ENCODE assay signal across 18 cellular contexts in the genomic region with DNA sequence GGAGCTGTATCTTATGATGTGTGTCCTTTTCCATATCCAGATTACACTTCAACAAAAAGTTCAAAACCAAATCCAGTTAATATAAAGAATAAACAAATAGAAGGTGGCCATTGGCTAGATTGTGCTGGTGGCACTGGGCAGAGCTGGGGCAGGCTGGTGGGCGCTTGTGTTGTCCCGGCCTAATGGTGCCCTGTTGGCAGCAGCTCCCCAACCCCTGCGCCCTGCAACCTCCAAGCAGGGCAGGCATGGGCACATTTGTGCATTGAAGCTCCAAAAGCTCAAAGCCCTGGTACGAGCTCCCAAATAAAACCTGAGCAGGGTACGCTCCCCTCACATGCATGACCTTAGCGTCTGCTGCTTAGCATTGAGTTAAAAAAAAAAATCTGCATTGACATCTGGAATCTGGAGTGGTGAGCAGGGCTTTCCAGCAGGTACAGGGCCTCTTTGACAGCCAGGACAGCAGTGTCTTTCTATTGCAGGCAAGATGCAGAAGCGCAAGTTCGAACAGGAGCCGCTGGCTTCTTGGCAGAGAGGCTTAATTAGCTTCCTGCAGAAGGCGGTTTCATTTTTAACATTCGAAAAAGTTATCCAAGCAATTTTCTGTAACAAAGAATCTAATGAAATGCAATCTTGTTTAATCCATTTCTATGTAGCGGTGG. TPM values are rescaled to one million over a fixed set of nuclear protein-coding genes. Genes with fewer than 3 reads are reported as not detected.
DNase-seq lines count a peak whose midpoint lies in the region; ATAC-seq and TF ChIP-seq lines count a peak whose summit lies in the region.
"Had no signal": no experiment of that assay in that cellular context is flagged by ENCODE, and none has a peak within 500 bp of the region (broad histone marks: within the 10 kb centered on the region; RNA-seq: fewer than 3 reads in every experiment).

No MANE protein-coding gene starts in this region.

- intact Hi-C loops in ovary (cut with DNase I) (no loop called here), natural killer cell (cut with micrococcal nuclease) (no loop called here)

- peak overlapping the region; percentile 10 for H3K4me3 Mint-ChIP-seq in activated T-cell treated with anti-CD3 and anti-CD28 coated beads, Interleukin-2, amount 50 U/mL, for 24 hours
- H3K4me3 Mint-ChIP-seq in activated T-cell treated with anti-CD3 and anti-CD28 coated beads, Interleukin-2, amount 50 U/mL, for 72 hours = peak overlapping the region in 1 of 2 donors; percentile 33
- no peak overlapping the region for H3K4me3 Mint-ChIP-seq in natural killer cell

- H3K36me3 ChIP-seq in GM23248 (ENCODE audit: low read depth) (no peaks in the 10 kb centered on the region), ovary (no peaks in the 10 kb centered on the region)

- H3K9me3 ChIP-seq in GM23248 (ENCODE audit: low read depth) = no peaks in the 10 kb centered on the region
- no peaks in the 10 kb centered on the region for H3K9me3 ChIP-seq in ovary

- H3K36me3 Mint-ChIP-seq in activated T-cell treated with anti-CD3 and anti-CD28 coated beads, Interleukin-2, amount 50 U/mL, for 24 hours (ENCODE audit: low read depth) = no peaks in the 10 kb centered on the region
- H3K36me3 Mint-ChIP-seq in activated T-cell treated with anti-CD3 and anti-CD28 coated beads, Interleukin-2, amount 50 U/mL, for 72 hours (ENCODE audit: insufficient read depth in 2 of 2) = no peaks in the 10 kb centered on the region
- H3K36me3 Mint-ChIP-seq in natural killer cell = no peaks in the 10 kb centered on the region

- no peaks in the 10 kb centered on the region for H3F3A ChIP-seq in GM23248 (ENCODE audit: insufficient read depth)

- H3K9me3 Mint-ChIP-seq in activated T-cell treated with anti-CD3 and anti-CD28 coated beads, Interleukin-2, amount 50 U/mL, for 24 hours = no peaks in the 10 kb centered on the region
- no peaks in the 10 kb centered on the region for H3K9me3 Mint-ChIP-seq in activated T-cell treated with anti-CD3 and anti-CD28 coated beads, Interleukin-2, amount 50 U/mL, for 72 hours
- no peaks in the 10 kb centered on the region for H3K9me3 Mint-ChIP-seq in natural killer cell
- H3K9me3 Mint-ChIP-seq: stimulated activated naive CD8-positive, alpha-beta T cell treated with anti-CD3 and anti-CD28 coated beads, Interleukin-15, amount 100 ng/mL, for 72 hours had no signal

- H3K27ac Mint-ChIP-seq in activated T-cell treated with anti-CD3 and anti-CD28 coated beads, Interleukin-2, amount 50 U/mL, for 24 hours = no peak overlapping the region
- no peak overlapping the region for H3K27ac Mint-ChIP-seq in activated T-cell treated with anti-CD3 and anti-CD28 coated beads, Interleukin-2, amount 50 U/mL, for 72 hours
- no peak overlapping the region for H3K27ac Mint-ChIP-seq in natural killer cell
- H3K27ac Mint-ChIP-seq: stimulated activated naive CD8-positive, alpha-beta T cell treated with anti-CD3 and anti-CD28 coated beads, Interleukin-15, amount 100 ng/mL, for 72 hours had no signal

- no peaks in the 10 kb centered on the region for H3K4me1 ChIP-seq in GM23248 (ENCODE audit: insufficient read depth)
- no peaks in the 10 kb centered on the region for H3K4me1 ChIP-seq in ovary (ENCODE audit: insufficient read depth)

- peak overlapping the region; percentile 63 for H2AFZ ChIP-seq in GM23248

- no peaks in the 10 kb centered on the region for H3K79me2 ChIP-seq in GM23248 (ENCODE audit: insufficient read depth)

- H3K27ac ChIP-seq in GM23248 = no peak overlapping the region
- no peak overlapping the region for H3K27ac ChIP-seq in coronary artery
- H3K27ac ChIP-seq in ovary = no peak overlapping the region
- H3K27ac ChIP-seq: VCaP had no signal

- WGBS in GM23248 (ENCODE audit: low coverage in 1 of 2, low lambda C conversion rate in 2 of 2, missing lambda C conversion rate in 2 of 2), 2 experiments = 35 to 39% methylated on average over 11 to 12 of the region's 12 CpGs
- WGBS in ovary, 3 donors = 50 to 67% (median 64%) methylated on average over 12 of the region's 12 CpGs

- in situ Hi-C loops in GM23248 (cut with MboI) = no loop called here

- H3K4me2 ChIP-seq in GM23248 (ENCODE audit: unreplicated experiment) = peak overlapping the region; percentile 57
- H3K4me2 ChIP-seq: smooth muscle cell had no signal

- no peaks in the 10 kb centered on the region for H4K20me1 ChIP-seq in GM23248 (ENCODE audit: insufficient read depth)

- DNase-seq in activated T-cell treated with anti-CD3 and anti-CD28 coated beads, Interleukin-2, amount 50 U/mL, for 24 hours = no peak
- DNase-seq in activated T-cell treated with anti-CD3 and anti-CD28 coated beads, Interleukin-2, amount 50 U/mL, for 72 hours = no peak
- DNase-seq in GM23248 (peak; percentile 13), coronary artery (ENCODE audit: low spot score) (no peak), ovary (no peak), NCI-H2029 treated with DMSO at 0.1 percent for 48 hours (lab: John Stamatoyannopoulos, UW) (no peak), HK-2 (ENCODE audit: unreplicated experiment) (no peak), natural killer cell (no peak)
- DNase-seq: anterior cingulate cortex; dermis blood vessel endothelial cell; DMS153; IMR-90; NCI-H1092; NCI-H345; stimulated activated naive CD8-positive, alpha-beta T cell treated with anti-CD3 and anti-CD28 coated beads, Interleukin-15, amount 100 ng/mL, for 72 hours had no signal

- TF ChIP-seq POLR2A in ovary (IDR thresholded peaks at IDR 0.05) = no peak

- TF ChIP-seq EP300 in ovary (IDR thresholded peaks at IDR 0.05) = no peak

- TF ChIP-seq CTCF in coronary artery (IDR thresholded peaks at IDR 0.05) (no peak), ovary (IDR thresholded peaks at IDR 0.05) (no peak), natural killer cell (IDR thresholded peaks at IDR 0.05) (no peak)

- no peaks in the 10 kb centered on the region for H3K9me2 ChIP-seq in GM23248 (ENCODE audit: insufficient read depth)

- H3K27me3 ChIP-seq in GM23248 (replicated peaks; ENCODE audit: insufficient read depth) (no peaks in the 10 kb centered on the region), ovary (no peaks in the 10 kb centered on the region)

- H3K27me3 Mint-ChIP-seq in activated T-cell treated with anti-CD3 and anti-CD28 coated beads, Interleukin-2, amount 50 U/mL, for 24 hours = peaks cover 21% of the 10 kb centered on the region
- H3K27me3 Mint-ChIP-seq in activated T-cell treated with anti-CD3 and anti-CD28 coated beads, Interleukin-2, amount 50 U/mL, for 72 hours (ENCODE audit: low read depth) = peaks cover 13% of the 10 kb centered on the region
- peaks cover 0 to 20% of the 10 kb centered on the region in 2 donors for H3K27me3 Mint-ChIP-seq in natural killer cell (ENCODE audit: low read depth in 2 of 2)
- H3K27me3 Mint-ChIP-seq: stimulated activated naive CD8-positive, alpha-beta T cell treated with anti-CD3 and anti-CD28 coated beads, Interleukin-15, amount 100 ng/mL, for 72 hours had no signal

- no peak overlapping the region for H3K9ac ChIP-seq in GM23248

- ATAC-seq in activated T-cell treated with anti-CD3 and anti-CD28 coated beads, Interleukin-2, amount 50 U/mL, for 72 hours (replicated peaks in 1 of 2) = no peak
- no peak for ATAC-seq in natural killer cell
- ATAC-seq: stimulated activated naive CD8-positive, alpha-beta T cell treated with anti-CD3 and anti-CD28 coated beads, Interleukin-15, amount 100 ng/mL, for 72 hours had no signal

- H3K4me1 Mint-ChIP-seq in activated T-cell treated with anti-CD3 and anti-CD28 coated beads, Interleukin-2, amount 50 U/mL, for 24 hours (ENCODE audit: low read depth) = no peaks in the 10 kb centered on the region
- H3K4me1 Mint-ChIP-seq in activated T-cell treated with anti-CD3 and anti-CD28 coated beads, Interleukin-2, amount 50 U/mL, for 72 hours (ENCODE audit: low read depth) = no peaks in the 10 kb centered on the region
- no peaks in the 10 kb centered on the region for H3K4me1 Mint-ChIP-seq in natural killer cell
- H3K4me1 Mint-ChIP-seq: stimulated activated naive CD8-positive, alpha-beta T cell treated with anti-CD3 and anti-CD28 coated beads, Interleukin-15, amount 100 ng/mL, for 72 hours had no signal

- H3K4me3 ChIP-seq in GM23248 = peak overlapping the region; percentile 58
- peak overlapping the region; percentile 19 for H3K4me3 ChIP-seq in coronary artery
- H3K4me3 ChIP-seq in ovary = peak overlapping the region; percentile 9
- H3K4me3 ChIP-seq: smooth muscle cell had no signal

RNA-seq across cellular contexts. Expression of a gene that starts 25.9 kb away (rescaled TPM):
- total RNA-seq in activated T-cell treated with anti-CD3 and anti-CD28 coated beads, Interleukin-2, amount 50 U/mL, for 72 hours = under 1 TPM in 1 of 2 donors, not detected in 1; 0.28 TPM
- not detected in 2 replicates for total RNA-seq in GM23248 (2014; rRNA removed; shearing (Covaris generic))
- polyA plus RNA-seq in GM23248 (2016; fragmentation: Nextera tagmentation; extraction: Ambion mirVana) (not detected in 2 replicates), ovary (not detected)
- total RNA-seq in ovary (not detected), natural killer cell (not detected)
- total RNA-seq: dermis blood vessel endothelial cell, IMR-90, SK-MEL-5, smooth muscle cell had no signal
- polyA plus RNA-seq: IMR-90, smooth muscle cell had no signal
